ENCODE assay signal across 10 cellular contexts in genomic region chr11:80331694-80332093, GRCh38.
"Had no signal": no experiment of that assay in that cellular context is flagged by ENCODE, and none has a peak within 500 bp of the region (broad histone marks: within the 10 kb centered on the region; RNA-seq: fewer than 3 reads in every experiment).

No MANE protein-coding gene starts in this region.

- H3K27ac Mint-ChIP-seq: IgD-negative memory B cell had no signal

- H3K27me3 Mint-ChIP-seq: IgD-negative memory B cell had no signal

- H3K27ac ChIP-seq: HL-60, KMS-11 had no signal

- H3K4me3 ChIP-seq: K562 had no signal

- H3K4me2 ChIP-seq: KMS-11 had no signal

- FAIRE-seq: HepG2, HTR-8/SVneo, K562 had no signal

- H3K4me1 Mint-ChIP-seq: IgD-negative memory B cell had no signal

- ATAC-seq: HepG2, K562 had no signal

- H3K4me3 Mint-ChIP-seq: IgD-negative memory B cell had no signal

- DNase-seq: IMR-90, Karpas-422, KBM-7, KG1 had no signal

- H3K36me3 Mint-ChIP-seq: IgD-negative memory B cell had no signal
